Comparison of ENCODE assay signal across 8 cellular contexts in the genomic region with DNA sequence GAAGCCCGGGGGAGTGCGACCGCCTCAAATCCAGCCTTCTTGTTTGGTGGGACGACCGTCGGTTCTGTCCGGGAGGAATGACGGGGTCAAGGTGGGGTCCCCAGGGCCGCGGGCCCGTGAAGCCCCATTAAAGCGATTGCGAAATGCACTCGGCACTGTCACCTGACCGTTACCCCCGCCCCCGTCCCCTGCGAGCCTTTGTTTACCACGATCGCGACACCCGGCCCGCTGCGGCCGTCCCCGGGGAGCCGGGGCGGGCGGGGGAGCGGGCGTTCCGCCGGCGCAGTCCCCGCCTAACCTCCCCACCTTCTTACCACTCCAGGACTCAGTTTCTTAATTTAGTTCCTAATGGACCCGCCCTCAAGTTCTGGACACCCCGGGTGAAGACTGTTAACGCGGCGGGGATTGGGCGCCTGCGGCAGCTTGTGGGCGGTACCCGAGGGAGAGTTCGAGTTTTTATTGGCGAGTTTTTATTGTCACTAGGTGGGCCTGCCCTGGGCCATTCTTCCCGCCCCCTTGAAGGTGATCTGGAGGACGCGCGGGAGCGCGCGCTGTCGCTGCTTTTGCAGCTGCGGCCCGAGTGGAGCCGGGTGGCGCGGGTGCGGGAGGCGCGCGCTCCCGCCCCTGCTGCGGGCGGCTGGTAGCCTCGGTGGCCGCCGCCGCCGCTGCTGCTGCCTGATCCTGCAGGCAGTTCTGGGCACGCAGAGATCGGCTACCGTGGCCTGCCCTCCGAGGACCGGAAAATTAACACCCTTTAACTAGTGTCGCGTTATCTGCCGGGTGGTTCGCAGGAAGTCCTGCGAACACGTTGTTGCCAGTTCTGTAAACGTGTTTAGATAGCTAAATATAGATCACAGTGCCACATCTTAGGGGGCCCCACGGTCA. TPM values are rescaled to one million over a fixed set of nuclear protein-coding genes. Genes with fewer than 3 reads are reported as not detected.
DNase-seq lines count a peak whose midpoint lies in the region; ATAC-seq and TF ChIP-seq lines count a peak whose summit lies in the region.

No MANE protein-coding gene starts in this region.

- TF ChIP-seq POLR2A in right lobe of liver (IDR thresholded peaks at IDR 0.05), result peak; percentile 73

- H3K4me3 ChIP-seq in CD4-positive, alpha-beta memory T cell (ENCODE audit: low read length in 2 of 2), result peak overlapping the region; percentile 33 to 97
- peak overlapping the region; percentile 91 to 92 for H3K4me3 ChIP-seq in duodenal mucosa (ENCODE audit: low read depth in 1 of 2, low read length in 2 of 2)
- H3K4me3 ChIP-seq in right lobe of liver, result peak overlapping the region; percentile 92 to 98 (median 95)

- peak; percentile 91 to 96 (median 94) for DNase-seq in CD4-positive, alpha-beta memory T cell
- DNase-seq in HK-2 (ENCODE audit: unreplicated experiment) (peak; percentile 96), NCI-H82 treated with DMSO at 0.1 percent for 48 hours (lab: John Stamatoyannopoulos, UW; ENCODE audit: unreplicated experiment) (peak; percentile 100), right lobe of liver (peak; percentile 96 to 98 (median 98))
- peak; percentile 95 for DNase-seq in activated CD4-positive, alpha-beta memory T cell treated with anti-CD3 and anti-CD28 coated beads, Interleukin-2, amount 10 ng/mL, durations not matched to agents 7 days and 5 days
- DNase-seq in stimulated activated CD4-positive, alpha-beta T cell treated with anti-CD3 and anti-CD28 coated beads, Interleukin-4, amount 100 ng/mL, for 24 hours, result peak; percentile 94

- no peak for TF ChIP-seq CTCF in right lobe of liver (IDR thresholded peaks at IDR 0.05)

- peak overlapping the region; percentile 93 to 97 (median 94) for H3K4me3 Mint-ChIP-seq in CD4-positive, alpha-beta memory T cell
- H3K4me3 Mint-ChIP-seq in activated CD4-positive, alpha-beta memory T cell treated with anti-CD3 and anti-CD28 coated beads, Interleukin-2, amount 10 ng/mL, durations not matched to agents 7 days and 5 days, result peak overlapping the region; percentile 90

- H3K27ac Mint-ChIP-seq in CD4-positive, alpha-beta memory T cell, result peak overlapping the region; percentile 93 to 98 (median 96)
- peak overlapping the region; percentile 90 for H3K27ac Mint-ChIP-seq in activated CD4-positive, alpha-beta memory T cell treated with anti-CD3 and anti-CD28 coated beads, Interleukin-2, amount 10 ng/mL, durations not matched to agents 7 days and 5 days

- peak overlapping the region; percentile 94 for H3K9ac ChIP-seq in duodenal mucosa (ENCODE audit: low read depth in 1 of 2, low read length in 2 of 2)

- H3K27ac ChIP-seq in CD4-positive, alpha-beta memory T cell (ENCODE audit: low read depth, low read length), result peak overlapping the region; percentile 86
- H3K27ac ChIP-seq in duodenal mucosa (ENCODE audit: low read depth, low read length) (peak overlapping the region; percentile 99), right lobe of liver (peak overlapping the region; percentile 99 to 100 (median 99))

- WGBS in right lobe of liver (ENCODE audit: insufficient coverage, low coverage, low lambda C conversion rate, missing lambda C conversion rate), result 4% methylated on average over 11 of the region's 84 CpGs

- peaks cover 12 to 45% (median 30%) of the 10 kb centered on the region in 4 donors for H3K4me1 Mint-ChIP-seq in CD4-positive, alpha-beta memory T cell
- peaks cover 27% of the 10 kb centered on the region for H3K4me1 Mint-ChIP-seq in activated CD4-positive, alpha-beta memory T cell treated with anti-CD3 and anti-CD28 coated beads, Interleukin-2, amount 10 ng/mL, durations not matched to agents 7 days and 5 days

- H3K36me3 ChIP-seq in CD4-positive, alpha-beta memory T cell (ENCODE audit: insufficient read depth, low read length), result no peaks in the 10 kb centered on the region
- H3K36me3 ChIP-seq in duodenal mucosa (ENCODE audit: control insufficient read depth in 1 of 2, insufficient read depth in 2 of 2, low read length in 2 of 2), result no peaks in the 10 kb centered on the region
- no peaks in the 10 kb centered on the region for H3K36me3 ChIP-seq in right lobe of liver

- H3K9me3 Mint-ChIP-seq in CD4-positive, alpha-beta memory T cell, result no peaks in the 10 kb centered on the region
- no peaks in the 10 kb centered on the region for H3K9me3 Mint-ChIP-seq in activated CD4-positive, alpha-beta memory T cell treated with anti-CD3 and anti-CD28 coated beads, Interleukin-2, amount 10 ng/mL, durations not matched to agents 7 days and 5 days

- H3K4me1 ChIP-seq in CD4-positive, alpha-beta memory T cell (ENCODE audit: insufficient read depth, low read length), result peaks cover 28% of the 10 kb centered on the region
- peaks cover 7 to 20% of the 10 kb centered on the region in 2 donors for H3K4me1 ChIP-seq in duodenal mucosa (ENCODE audit: control insufficient read depth in 1 of 2, insufficient read depth in 2 of 2, low read length in 2 of 2)
- H3K4me1 ChIP-seq in right lobe of liver, result peaks cover 0 to 23% (median 0%) of the 10 kb centered on the region in 4 donors

- no peaks in the 10 kb centered on the region for H3K27me3 Mint-ChIP-seq in CD4-positive, alpha-beta memory T cell
- no peaks in the 10 kb centered on the region for H3K27me3 Mint-ChIP-seq in activated CD4-positive, alpha-beta memory T cell treated with anti-CD3 and anti-CD28 coated beads, Interleukin-2, amount 10 ng/mL, durations not matched to agents 7 days and 5 days

- POLR2A ChIA-PET in CD4-positive, alpha-beta memory T cell (lab: Charles Lee; ENCODE audit: partially characterized antibody), result interaction anchor here (0.6 to 6.6 kb wide), 27 partner anchors 8 to 842 kb away, joined by 3 to 89 read pairs (median 6); a partner anchor contains a TSS
- POLR2A ChIA-PET in activated CD4-positive, alpha-beta memory T cell treated with anti-CD3 and anti-CD28 coated beads, Interleukin-2, amount 10 ng/mL, durations not matched to agents 7 days and 5 days (lab: Charles Lee), result interaction anchor here (0.6 to 5.2 kb wide), 24 partner anchors 9 to 655 kb away, joined by 3 to 85 read pairs (median 4); a partner anchor contains a TSS

- H3K27me3 ChIP-seq in CD4-positive, alpha-beta memory T cell (ENCODE audit: insufficient read depth, low read length), result no peaks in the 10 kb centered on the region
- H3K27me3 ChIP-seq in duodenal mucosa (ENCODE audit: control insufficient read depth in 1 of 2, insufficient read depth in 2 of 2, low read length in 2 of 2), result no peaks in the 10 kb centered on the region
- no peaks in the 10 kb centered on the region for H3K27me3 ChIP-seq in right lobe of liver

- ATAC-seq in GM19455 (IDR thresholded peaks at IDR 0.05; ENCODE audit: unreplicated experiment), result peak; percentile 80
- ATAC-seq in right lobe of liver, result peak; percentile 82 to 90 (median 84)

- no peaks in the 10 kb centered on the region for H3K9me3 ChIP-seq in CD4-positive, alpha-beta memory T cell (ENCODE audit: control insufficient read depth in 1 of 2, low read length in 2 of 2)
- H3K9me3 ChIP-seq in duodenal mucosa (ENCODE audit: control insufficient read depth in 1 of 2, low read length in 2 of 2), result no peaks in the 10 kb centered on the region
- H3K9me3 ChIP-seq in right lobe of liver, result no peaks in the 10 kb centered on the region

- intact Hi-C loops in CD4-positive, alpha-beta memory T cell (cut with micrococcal nuclease), result loop anchor here (1.0 to 5.0 kb wide), 5 partner anchors 49 to 551 kb away; a partner anchor contains a TSS
- intact Hi-C loops in right lobe of liver (cut with DNase I), result no loop called here

- CTCF ChIA-PET in CD4-positive, alpha-beta memory T cell (lab: Charles Lee; ENCODE audit: partially characterized antibody), result interaction anchor here (0.7 to 3.5 kb wide), 10 partner anchors 8 to 167 kb away, joined by 3 to 15 read pairs (median 3); a partner anchor contains a TSS
- CTCF ChIA-PET in activated CD4-positive, alpha-beta memory T cell treated with anti-CD3 and anti-CD28 coated beads, Interleukin-2, amount 10 ng/mL, durations not matched to agents 7 days and 5 days (lab: Charles Lee), result interaction anchor here (0.6 to 2.5 kb wide), 15 partner anchors 12 to 732 kb away, joined by 3 to 12 read pairs (median 3); a partner anchor contains a TSS

- H3K36me3 Mint-ChIP-seq in CD4-positive, alpha-beta memory T cell, result peaks cover under 1 to 13% of the 10 kb centered on the region in 2 donors
- H3K36me3 Mint-ChIP-seq in activated CD4-positive, alpha-beta memory T cell treated with anti-CD3 and anti-CD28 coated beads, Interleukin-2, amount 10 ng/mL, durations not matched to agents 7 days and 5 days (ENCODE audit: low read depth), result no peaks in the 10 kb centered on the region

RNA-seq across cellular contexts. Expression of a gene that starts 1.0 kb away (rescaled TPM):
- total RNA-seq in CD4-positive, alpha-beta memory T cell, result 100 to 1,000 TPM; 107 to 108 TPM
- 10 to 100 TPM; 38.9 to 43.4 TPM for polyA plus RNA-seq in CD4-positive, alpha-beta memory T cell
- total RNA-seq in activated CD4-positive, alpha-beta memory T cell treated with anti-CD3 and anti-CD28 coated beads, Interleukin-2, amount 10 ng/mL, durations not matched to agents 7 days and 5 days, result 10 to 100 TPM; 28.9 to 31.2 TPM
- total RNA-seq in right lobe of liver, result 10 to 100 TPM; 26.3 to 43.9 (median 32.0) TPM

Comparison
In these comparisons a context has a peak if more than half of its experiments do, and no peak if none do; other contexts are left out.
1. Peak in every context shown above with its lines: DNase-seq, ATAC-seq, H3K4me3 ChIP-seq and H3K27ac ChIP-seq.